Comparison of ENCODE assay signal across 8 cellular contexts in the genomic region with DNA sequence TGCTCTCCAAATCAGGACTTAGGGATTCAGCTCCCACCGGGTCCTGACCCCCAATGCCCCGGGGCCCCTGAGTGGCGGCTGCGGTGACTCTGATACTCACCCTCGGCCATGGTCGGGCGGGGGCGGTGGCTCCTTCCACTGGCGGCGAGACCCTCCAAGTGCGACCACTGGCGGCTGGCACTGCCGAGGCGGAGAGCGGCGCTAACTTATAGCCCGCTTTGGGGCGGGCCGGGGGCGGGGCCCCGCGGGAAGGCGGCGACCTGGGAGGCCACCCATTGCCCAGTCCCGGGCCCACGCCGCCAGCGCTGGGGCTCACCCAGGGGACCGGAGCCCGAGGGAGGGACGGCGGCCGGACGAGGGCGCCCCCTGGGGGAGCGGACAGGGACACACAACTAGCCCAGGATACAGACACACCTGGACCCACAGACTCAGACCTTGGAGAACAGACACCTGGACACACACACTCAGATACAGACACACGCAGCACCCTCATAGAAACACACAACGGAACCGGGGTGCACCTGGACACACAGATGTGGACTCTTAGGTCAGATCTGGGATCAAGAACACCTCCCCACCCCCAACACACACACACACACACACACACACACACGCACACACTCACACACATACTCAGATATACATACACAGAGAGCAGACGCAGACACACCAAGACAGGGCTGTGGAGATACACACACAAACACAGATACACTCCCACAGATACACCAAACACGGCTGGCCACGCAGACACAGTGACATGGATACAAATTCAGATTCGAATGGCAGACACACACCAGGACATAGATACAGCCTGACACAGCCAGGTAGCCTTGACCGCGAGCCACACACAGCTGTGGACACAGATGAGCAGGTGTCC. TPM values are rescaled to one million over a fixed set of nuclear protein-coding genes. Genes with fewer than 3 reads are reported as not detected.
DNase-seq lines count a peak whose midpoint lies in the region; ATAC-seq and TF ChIP-seq lines count a peak whose summit lies in the region.

TGM2 (minus strand) TSS at position 182 of the 877 bp plus-strand sequence; CDS start at position 110, 72 bp downstream.

- H4K20me1 ChIP-seq in KMS-11 (ENCODE audit: insufficient read depth) (no peaks in the 10 kb centered on the region), smooth muscle cell (ENCODE audit: low read depth) (no peaks in the 10 kb centered on the region)

- H3K4me1 Mint-ChIP-seq in CD14-positive monocyte, result peaks cover 52% of the 10 kb centered on the region
- H3K4me1 Mint-ChIP-seq in MCF 10A (ENCODE audit: insufficient read depth, unreplicated experiment), result peaks cover 41% of the 10 kb centered on the region

- WGBS in smooth muscle cell (ENCODE audit: low lambda C conversion rate), result 55% methylated on average over 12 of the region's 46 CpGs

- no peaks in the 10 kb centered on the region for H3K36me3 ChIP-seq in KMS-11 (ENCODE audit: insufficient read depth)
- H3K36me3 ChIP-seq in iPS-20b (ENCODE audit: insufficient read depth, low read depth, low read length), result no peaks in the 10 kb centered on the region
- H3K36me3 ChIP-seq in smooth muscle cell (ENCODE audit: low read depth), result no peaks in the 10 kb centered on the region

- peaks cover 0 to 4% (median 0%) of the 10 kb centered on the region in 7 donors for H3K9me3 Mint-ChIP-seq in CD14-positive monocyte
- no peaks in the 10 kb centered on the region for H3K9me3 Mint-ChIP-seq in MCF 10A (ENCODE audit: unreplicated experiment)

- peak within 1 kb of the TSS in 6 of 7 donors; percentile 55 to 83 (median 71) for H3K27ac Mint-ChIP-seq in CD14-positive monocyte
- peak within 1 kb of the TSS; percentile 61 for H3K27ac Mint-ChIP-seq in MCF 10A (ENCODE audit: low read depth, unreplicated experiment)

- H3K36me3 Mint-ChIP-seq in CD14-positive monocyte (peaks cover 0 to 4% of the 10 kb centered on the region in 2 donors), MCF 10A (ENCODE audit: insufficient read depth, unreplicated experiment) (no peaks in the 10 kb centered on the region)

- BruUV-seq in MCF 10A (replicated peaks; lab: Mats Ljungman, UMichigan), result no TSS peak

- peak within 1 kb of the TSS; percentile 72 to 77 for H3K4me3 Mint-ChIP-seq in CD14-positive monocyte
- peak within 1 kb of the TSS; percentile 11 for H3K4me3 Mint-ChIP-seq in MCF 10A (ENCODE audit: unreplicated experiment)

- H3K4me3 ChIP-seq in KMS-11 (IDR thresholded peaks at IDR 0.05; ENCODE audit: insufficient read depth, low read depth, low read length), result no peak within 1 kb of the TSS
- peak within 1 kb of the TSS; percentile 53; the same call in 1 of the 2 replicates for H3K4me3 ChIP-seq in iPS-20b (ENCODE audit: low read length)
- H3K4me3 ChIP-seq in smooth muscle cell, result peak within 1 kb of the TSS; percentile 59

- peaks cover 9% of the 10 kb centered on the region for H3F3A ChIP-seq in smooth muscle cell (ENCODE audit: low read depth)

- no peak within 1 kb of the TSS for H2AFZ ChIP-seq in KMS-11 (ENCODE audit: low read depth)
- peak within 1 kb of the TSS; percentile 20 for H2AFZ ChIP-seq in smooth muscle cell (ENCODE audit: low read depth)

- H3K79me2 ChIP-seq in KMS-11 (ENCODE audit: insufficient read depth, low read depth) (no peaks in the 10 kb centered on the region), smooth muscle cell (ENCODE audit: low read depth) (no peaks in the 10 kb centered on the region)

- peak; percentile 90 for DNase-seq in CD14-positive monocyte (ENCODE audit: low spot score)
- peak in 4 of 5 donors; percentile 17 to 51 (median 25) for DNase-seq in T-helper 1 cell
- peak; percentile 75 for DNase-seq in MCF 10A (ENCODE audit: unreplicated experiment)
- peak; percentile 35 for DNase-seq in smooth muscle cell (lab: John Stamatoyannopoulos, UW; ENCODE audit: unreplicated experiment)
- DNase-seq in effector CD8-positive, alpha-beta T cell (lab: John Stamatoyannopoulos, UW), result no peak

- intact Hi-C loops in CD14-positive monocyte (cut with micrococcal nuclease), result loop anchor here (2.0 to 5.0 kb wide), 7 partner anchors 37 to 108 kb away; no protein-coding TSS in a partner anchor
- intact Hi-C loops in MCF 10A (cut with micrococcal nuclease), result loop anchor here (1.0 to 10.0 kb wide), 3 partner anchors 51 to 162 kb away; no protein-coding TSS in a partner anchor

- H3K9me3 ChIP-seq in iPS-20b (ENCODE audit: insufficient read depth, low read depth, low read length) (no peaks in the 10 kb centered on the region), smooth muscle cell (replicated peaks; ENCODE audit: low read depth) (no peaks in the 10 kb centered on the region)

- TF ChIP-seq CTCF in CD14-positive monocyte (IDR thresholded peaks at IDR 0.05) (peak; percentile 89), KMS-11 (conservative IDR thresholded peaks at IDR 0.05; ENCODE audit: low read depth, low read length) (peak; percentile 70), MCF 10A (IDR thresholded peaks at IDR 0.05; ENCODE audit: unreplicated experiment) (peak; percentile 75), smooth muscle cell (IDR thresholded peaks at IDR 0.05; ENCODE audit: borderline replicate concordance, insufficient read depth, poor library complexity, severe bottlenecking) (peak; percentile 85)

- H3K9ac ChIP-seq in KMS-11 (no peak within 1 kb of the TSS), iPS-20b (ENCODE audit: low read depth, low read length) (no peak within 1 kb of the TSS), smooth muscle cell (ENCODE audit: low read depth) (no peak within 1 kb of the TSS)

- H3K4me1 ChIP-seq in KMS-11 (ENCODE audit: low read depth, poor library complexity, severe bottlenecking), result peaks cover 9% of the 10 kb centered on the region
- no peaks in the 10 kb centered on the region for H3K4me1 ChIP-seq in iPS-20b (ENCODE audit: insufficient read depth, low read length)
- no peaks in the 10 kb centered on the region for H3K4me1 ChIP-seq in smooth muscle cell (ENCODE audit: low read depth)

- H3K27me3 ChIP-seq in KMS-11 (ENCODE audit: insufficient read depth, low read depth) (no peaks in the 10 kb centered on the region), iPS-20b (ENCODE audit: insufficient read depth, low read length) (peaks cover 9% of the 10 kb centered on the region), smooth muscle cell (ENCODE audit: low read depth) (no peaks in the 10 kb centered on the region)

- POLR2A ChIA-PET in MCF 10A (lab: Yijun Ruan, JAX), result interaction anchor here (0.6 to 1.8 kb wide), 2 partner anchors 21 kb away, joined by 3 to 4 read pairs; no protein-coding TSS in a partner anchor

- no peak within 1 kb of the TSS for H3K27ac ChIP-seq in KMS-11
- H3K27ac ChIP-seq in iPS-20b (ENCODE audit: low read length), result no peak within 1 kb of the TSS
- H3K27ac ChIP-seq in smooth muscle cell (ENCODE audit: low read depth), result no peak within 1 kb of the TSS

- H3K4me2 ChIP-seq in KMS-11, result no peak within 1 kb of the TSS
- H3K4me2 ChIP-seq in smooth muscle cell, result peak within 1 kb of the TSS; percentile 84

- H3K27me3 Mint-ChIP-seq in CD14-positive monocyte (ENCODE audit: low read depth in 3 of 3) (peaks cover 2 to 6% (median 4%) of the 10 kb centered on the region in 3 donors), MCF 10A (ENCODE audit: insufficient read depth, unreplicated experiment) (no peaks in the 10 kb centered on the region)

- CTCF ChIA-PET in MCF 10A (lab: Yijun Ruan, JAX), result interaction anchor here (0.6 to 8.8 kb wide), 21 partner anchors 9 to 157 kb away, joined by 3 to 146 read pairs (median 4); no protein-coding TSS in a partner anchor

- peak; percentile 77 for ATAC-seq in GM19452 (IDR thresholded peaks at IDR 0.05; ENCODE audit: unreplicated experiment)

RNA-seq across cellular contexts. Expression of gene TGM2, which starts in this region (rescaled TPM):
- polyA plus RNA-seq in CD14-positive monocyte (1 to 10 TPM in 1 of 2 donors, under 1 TPM in 1; 0.47 to 1.6 TPM), smooth muscle cell (41.7 and 85.6 TPM in 2 replicates)
- total RNA-seq in MCF 10A (2022) (0.76 and 1.5 TPM in 2 replicates), smooth muscle cell (53.6 and 72.0 TPM in 2 replicates)

Comparison
In these comparisons a context has a peak if more than half of its experiments do, and no peak if none do; other contexts are left out.
1. RNA of gene TGM2 (total RNA-seq): 53.6 to 72.0 TPM in smooth muscle cell; 0.76 to 1.5 TPM in MCF 10A; every median in the first group is over 10 times any median in the second.
2. RNA of gene TGM2 (polyA plus RNA-seq): 41.7 to 85.6 TPM in smooth muscle cell; 0.47 to 1.6 TPM in CD14-positive monocyte; every median in the first group is over 10 times any median in the second.
3. Peak in every context shown above with its lines, with median percentiles within 50 percentile points of each other: CTCF ChIP-seq.